ENCODE assay signal across 8 cellular contexts in the genomic region with DNA sequence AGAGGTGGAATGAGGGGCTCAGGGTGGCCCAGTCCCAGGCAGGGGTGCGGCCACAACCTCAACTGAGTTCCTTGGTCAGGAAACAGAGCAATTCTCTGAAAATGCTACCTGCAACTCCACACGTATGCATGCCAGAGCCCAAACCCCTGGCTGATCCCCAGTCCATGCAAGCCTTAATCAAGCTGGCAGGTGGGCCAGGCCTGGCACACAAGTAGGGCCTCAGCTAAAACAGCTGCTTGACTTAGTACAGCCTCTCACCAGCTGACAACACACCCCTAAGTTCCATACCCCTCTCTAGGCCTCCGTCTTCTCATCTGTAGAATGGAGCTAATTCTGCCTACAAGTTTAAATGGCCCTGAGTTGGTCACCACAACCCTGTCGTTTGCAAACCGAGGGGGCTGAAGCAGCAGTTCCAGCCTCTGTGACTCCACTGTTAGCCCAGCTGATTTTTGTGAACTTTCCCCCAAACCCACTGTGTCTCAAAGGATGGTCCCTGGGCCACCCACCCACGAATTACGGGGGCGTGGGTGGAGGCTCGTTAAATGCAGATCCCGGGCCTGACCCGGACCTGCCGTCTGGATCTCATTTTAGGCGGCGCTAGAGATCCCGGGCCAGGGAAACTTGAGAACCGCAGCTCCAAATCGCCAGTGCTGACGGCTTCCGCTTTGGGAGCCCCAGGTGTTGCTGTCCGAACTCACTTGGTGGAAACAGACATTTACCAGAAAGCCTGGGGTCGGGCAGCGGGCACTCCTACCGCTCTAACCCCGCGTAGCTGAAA. TPM values are rescaled to one million over a fixed set of nuclear protein-coding genes. Genes with fewer than 3 reads are reported as not detected.
A peak's percentile ranks its signal among the peaks of the same experiment; 100 is the strongest.
DNase-seq lines count a peak whose midpoint lies in the region; ATAC-seq and TF ChIP-seq lines count a peak whose summit lies in the region.

No MANE protein-coding gene starts in this region.

- H3K27me3 ChIP-seq in brain microvascular endothelial cell (replicated peaks) (peaks cover 20% of the 10 kb centered on the region), sigmoid colon (peaks cover 4 to 36% (median 30%) of the 10 kb centered on the region in 3 donors)

- H3K4me1 ChIP-seq in sigmoid colon = peaks cover 0 to 11% (median 8%) of the 10 kb centered on the region in 4 donors

- no peaks in the 10 kb centered on the region for H3K9me3 ChIP-seq in iPS-18c (ENCODE audit: control insufficient read depth, insufficient read depth, low read length)
- no peaks in the 10 kb centered on the region for H3K9me3 ChIP-seq in sigmoid colon

- in situ Hi-C loops in KBM-7 (cut with MboI; ENCODE audit: low pct_unique_long_range_greater_than_20kb, low sequenced_read_pairs) = no loop called here
- in situ Hi-C loops in brain microvascular endothelial cell (cut with HindIII; ENCODE audit: low pct_ligation_motif_present, low sequenced_read_pairs) = no loop called here

- DNase-seq in AG10803 (ENCODE audit: low read depth) (peak; percentile 28), KBM-7 (peak; percentile 58), brain microvascular endothelial cell (peak; percentile 5), sigmoid colon (peak; percentile 75)
- no peak for DNase-seq in activated CD4-positive, CD25-positive, alpha-beta regulatory T cell treated with anti-CD3 and anti-CD28 coated beads, Interleukin-2, amount 50 U/mL, for 72 hours

- peak; percentile 33 for TF ChIP-seq CTCF in AG10803 (conservative IDR thresholded peaks at IDR 0.05; ENCODE audit: low read length)
- TF ChIP-seq CTCF in brain microvascular endothelial cell (IDR thresholded peaks at IDR 0.05; ENCODE audit: low read depth, low read length, missing control alignments) = peak; percentile 48
- TF ChIP-seq CTCF in sigmoid colon (IDR thresholded peaks at IDR 0.05) = no peak

- peak overlapping the region; percentile 61 for H3K4me3 ChIP-seq in AG10803 (ENCODE audit: low read length)
- peak overlapping the region; percentile 57 for H3K4me3 ChIP-seq in brain microvascular endothelial cell (ENCODE audit: low read depth, low read length)
- peak overlapping the region; percentile 66 for H3K4me3 ChIP-seq in iPS-18c (ENCODE audit: insufficient read depth, low read depth, low read length)
- peak overlapping the region; percentile 33 to 83 (median 62) for H3K4me3 ChIP-seq in sigmoid colon

- ATAC-seq in GM18868 (IDR thresholded peaks at IDR 0.05; ENCODE audit: unreplicated experiment) = peak; percentile 5
- ATAC-seq in HG02610 (IDR thresholded peaks at IDR 0.05; ENCODE audit: unreplicated experiment) = no peak

- H3K36me3 ChIP-seq in brain microvascular endothelial cell (replicated peaks) (no peaks in the 10 kb centered on the region), sigmoid colon (no peaks in the 10 kb centered on the region)

- no peak overlapping the region for H3K27ac ChIP-seq in brain microvascular endothelial cell
- H3K27ac ChIP-seq in sigmoid colon = peak overlapping the region; percentile 32 to 63 (median 44)

- WGBS in sigmoid colon, 2 donors = 4 to 14% methylated on average over 25 of the region's 25 CpGs

- intact Hi-C loops in sigmoid colon (cut with DNase I) = no loop called here

- no peak for TF ChIP-seq POLR2A in sigmoid colon (IDR thresholded peaks at IDR 0.05)

- no peak for TF ChIP-seq EP300 in sigmoid colon (IDR thresholded peaks at IDR 0.05)

RNA-seq across cellular contexts. Expression of gene CHDH, which starts 0.9 kb away (rescaled TPM):
- 1 to 10 TPM; 1.1 to 1.8 (median 1.7) TPM for total RNA-seq in sigmoid colon
- 1 to 10 TPM; 5.4 to 9.5 (median 6.8) TPM for polyA plus RNA-seq in sigmoid colon

RNA-seq across cellular contexts. Expression of gene IL17RB, which starts 1.1 kb away (rescaled TPM):
- 1 to 10 TPM; 1.1 to 2.8 (median 1.7) TPM for total RNA-seq in sigmoid colon
- 1 to 10 TPM; 1.2 to 9.0 (median 2.8) TPM for polyA plus RNA-seq in sigmoid colon

RNA-seq across cellular contexts. Expression of gene ACTR8, which starts 36.7 kb away (rescaled TPM):
- total RNA-seq in sigmoid colon = 10 to 100 TPM; 18.5 to 30.7 (median 20.4) TPM
- 10 to 100 TPM in 2 of 3 donors, 1 to 10 TPM in 1; 9.0 to 15.3 (median 12.9) TPM for polyA plus RNA-seq in sigmoid colon

RNA-seq across cellular contexts. Expression of gene SELENOK, which starts 46.4 kb away (rescaled TPM):
- total RNA-seq in sigmoid colon = 100 to 1,000 TPM in 1 of 4 donors, 10 to 100 TPM in 3; 61.5 to 108 (median 77.7) TPM
- polyA plus RNA-seq in sigmoid colon = 100 to 1,000 TPM in 2 of 3 donors, 10 to 100 TPM in 1; 57.2 to 173 (median 151) TPM

Comparison
In these comparisons a context has a peak if more than half of its experiments do, and no peak if none do; other contexts are left out.
1. CTCF ChIP-seq: peak in AG10803 (single experiment) and brain microvascular endothelial cell (single experiment); none in sigmoid colon (0 of 4).
2. Peak in every context shown above with its lines, with median percentiles within 50 percentile points of each other: H3K4me3 ChIP-seq.